24 cellular contexts compared by ENCODE assay signal in genomic region chr2:215262303-215262702, GRCh38. TPM values are rescaled to one million over a fixed set of nuclear protein-coding genes. Genes with fewer than 3 reads are reported as not detected.
DNase-seq lines count a peak whose midpoint lies in the region; ATAC-seq, FAIRE-seq and TF ChIP-seq lines count a peak whose summit lies in the region.
"Had no signal": no experiment of that assay in that cellular context is flagged by ENCODE, and none has a peak within 500 bp of the region (broad histone marks: within the 10 kb centered on the region; RNA-seq: fewer than 3 reads in every experiment).

No MANE protein-coding gene starts in this region.

- H2BK120ac ChIP-seq in IMR-90 (ENCODE audit: low read depth, low read length) = no peak overlapping the region

- H4K8ac ChIP-seq in IMR-90 (ENCODE audit: low read depth in 2 of 2, low read length in 2 of 2) = no peak overlapping the region

- FAIRE-seq in A549 (lab: Jason Lieb, UNC) (no peak), K562 (lab: Jason Lieb, UNC) (no peak)
- FAIRE-seq: A204.1, GM12891 had no signal

- no peak for DNase-seq in A549 (ENCODE audit: low read depth in 1 of 2, low spot score in 1 of 2)
- DNase-seq in IMR-90 = no peak
- DNase-seq in K562 (ENCODE audit: extremely low read depth in 1 of 4, low spot score in 3 of 4) = no peak
- DNase-seq in WERI-Rb-1 = no peak
- DNase-seq in GM10248 (ENCODE audit: extremely low spot score) = no peak
- DNase-seq: 8988T; AML-193; CD4-positive, alpha-beta memory T cell; CD4-positive, CD25-positive, alpha-beta regulatory T cell; CD8-positive, alpha-beta memory T cell; COR-L47; DMS 273 treated with DMSO at 0.1 percent for 48 hours; DMS153; DMS53; DMS79; DND-41; EL; GDM1 had no signal

- H3K18ac ChIP-seq in IMR-90 (ENCODE audit: low read depth, low read length) = no peak overlapping the region

- no peak overlapping the region for H2BK5ac ChIP-seq in IMR-90 (ENCODE audit: low read depth, low read length, poor library complexity, severe bottlenecking)

- no peak overlapping the region for H3K14ac ChIP-seq in IMR-90 (replicated peaks; ENCODE audit: low read depth, low read length)

- H3K27ac ChIP-seq in A549 (no peak overlapping the region), IMR-90 (ENCODE audit: insufficient read depth, low read length) (no peak overlapping the region), K562 (ENCODE audit: extremely low read depth, low read depth, low read length) (no peak overlapping the region), parathyroid adenoma (no peak overlapping the region), WERI-Rb-1 (no peak overlapping the region)
- H3K27ac ChIP-seq: BLaER1 treated with 17β-estradiol and CSF1 and Interleukin-3, amounts not matched to agents 10 nM and 100 nM; C4-2B had no signal

- intact Hi-C loops in IMR-90 (cut with micrococcal nuclease) (no loop called here), K562 (cut with micrococcal nuclease) (loop anchor here (10.0 kb wide), 1 partner anchor 258 kb away; no protein-coding TSS in a partner anchor)

- TF ChIP-seq EP300 in A549 (IDR thresholded peaks at IDR 0.05) (no peak), K562 (IDR thresholded peaks at IDR 0.05; ENCODE audit: low read length) (no peak)

- POLR2A ChIA-PET in A549 (lab: Yijun Ruan, JAX) (no interaction called here), IMR-90 (lab: Charles Lee; ENCODE audit: unreplicated experiment) (no interaction called here), K562 (lab: Yijun Ruan, JAX) (no interaction called here), GM10248 (lab: Yijun Ruan, JAX) (no interaction called here)

- H3K27me3 ChIP-seq in IMR-90 (ENCODE audit: control insufficient read depth, insufficient read depth, low read length) (no peaks in the 10 kb centered on the region), K562 (ENCODE audit: control insufficient read depth in 2 of 2, insufficient read depth in 2 of 2, low read length in 2 of 2) (no peaks in the 10 kb centered on the region), parathyroid adenoma (ENCODE audit: control insufficient read depth, insufficient read depth, low read length) (no peaks in the 10 kb centered on the region), WERI-Rb-1 (ENCODE audit: insufficient read depth, low read depth, severe bottlenecking) (no peaks in the 10 kb centered on the region)
- H3K27me3 ChIP-seq: BLaER1 treated with 17β-estradiol and CSF1 and Interleukin-3, amounts not matched to agents 10 nM and 100 nM had no signal

- no peak overlapping the region for H4K5ac ChIP-seq in IMR-90 (ENCODE audit: low read depth, low read length)

- H3K9ac ChIP-seq in IMR-90 (ENCODE audit: low read depth, low read length) (no peak overlapping the region), K562 (ENCODE audit: insufficient read depth in 1 of 2, low read depth in 2 of 2, low read length in 2 of 2) (no peak overlapping the region), parathyroid adenoma (no peak overlapping the region)
- H3K9ac ChIP-seq: BLaER1 treated with 17β-estradiol and CSF1 and Interleukin-3, amounts not matched to agents 10 nM and 100 nM had no signal

- WGBS in A549 (ENCODE audit: missing lambda C conversion rate) = 89% methylated on average over 1 of the region's 1 CpG
- WGBS in IMR-90 (ENCODE audit: extremely low coverage in 2 of 2, insufficient read length in 1 of 2), 2 experiments = no CpG with 5 or more reads among the region's 1 CpG
- 100% methylated on average over 1 of the region's 1 CpG for WGBS in K562 (ENCODE audit: insufficient coverage, low coverage, missing lambda C conversion rate)

- no peaks in the 10 kb centered on the region for H3K9me1 ChIP-seq in IMR-90 (ENCODE audit: insufficient read depth, low read length)
- H3K9me1 ChIP-seq in K562 (ENCODE audit: control insufficient read depth, insufficient read depth, low read length) = no peaks in the 10 kb centered on the region

- H3K79me1 ChIP-seq in IMR-90 (ENCODE audit: low read depth in 1 of 2, low read length in 2 of 2) = no peaks in the 10 kb centered on the region

- in situ Hi-C loops in IMR-90 (cut with MboI; ENCODE audit: low sequenced_read_pairs) = no loop called here
- in situ Hi-C loops in K562 (cut with MboI) = no loop called here

- CTCF ChIA-PET in A549 (lab: Yijun Ruan, JAX) = no interaction called here
- CTCF ChIA-PET in IMR-90 (lab: Yijun Ruan, JAX) = interaction anchor here (0.6 kb wide), 1 partner anchor 725 kb away, joined by 3 read pairs; no protein-coding TSS in a partner anchor
- CTCF ChIA-PET in K562 (lab: Yijun Ruan, JAX; ENCODE audit: low intra/inter-chr PET ratio) = no interaction called here
- CTCF ChIA-PET in GM10248 (lab: Yijun Ruan, JAX) = no interaction called here

- H3K79me2 ChIP-seq in K562 (ENCODE audit: control insufficient read depth, insufficient read depth, low read length) (no peaks in the 10 kb centered on the region), parathyroid adenoma (no peaks in the 10 kb centered on the region)

- no peaks in the 10 kb centered on the region for H3K9me3 ChIP-seq in A549
- H3K9me3 ChIP-seq in IMR-90 (ENCODE audit: control insufficient read depth, insufficient read depth, low read length) = no peaks in the 10 kb centered on the region
- no peaks in the 10 kb centered on the region for H3K9me3 ChIP-seq in K562 (replicated peaks; ENCODE audit: control insufficient read depth, insufficient read depth, low read depth, low read length)
- no peaks in the 10 kb centered on the region for H3K9me3 ChIP-seq in parathyroid adenoma (ENCODE audit: control insufficient read depth, low read length)
- H3K9me3 ChIP-seq in WERI-Rb-1 (ENCODE audit: severe bottlenecking) = no peaks in the 10 kb centered on the region
- H3K9me3 ChIP-seq: BLaER1 treated with 17β-estradiol and CSF1 and Interleukin-3, amounts not matched to agents 10 nM and 100 nM had no signal

- H3K4me1 ChIP-seq in A549 = no peaks in the 10 kb centered on the region
- no peaks in the 10 kb centered on the region for H3K4me1 ChIP-seq in IMR-90 (ENCODE audit: control insufficient read depth, insufficient read depth, low read length)
- H3K4me1 ChIP-seq in K562 (replicated peaks in 1 of 2; ENCODE audit: control insufficient read depth in 2 of 2, insufficient read depth in 2 of 2, low read length in 2 of 2) = no peaks in the 10 kb centered on the region; a peak in 2 of 5 replicates
- H3K4me1 ChIP-seq in parathyroid adenoma = no peaks in the 10 kb centered on the region
- H3K4me1 ChIP-seq: BLaER1 treated with 17β-estradiol and CSF1 and Interleukin-3, amounts not matched to agents 10 nM and 100 nM had no signal

- no peak for TF ChIP-seq RAD21 in A549 (conservative IDR thresholded peaks at IDR 0.05 in 1 of 2, IDR thresholded peaks at IDR 0.05 in 1 of 2)
- no peak for TF ChIP-seq RAD21 in IMR-90 (IDR thresholded peaks at IDR 0.05; ENCODE audit: low read length)
- TF ChIP-seq RAD21 in K562 (CRISPR knock-in tag; conservative IDR thresholded peaks at IDR 0.05 in 1 of 2, IDR thresholded peaks at IDR 0.05 in 1 of 2) = no peak

- H3K56ac ChIP-seq in IMR-90 (ENCODE audit: extremely low read depth, insufficient read depth, low read length) = no peak overlapping the region

- H3K4me2 ChIP-seq in A549 = no peak overlapping the region
- no peak overlapping the region for H3K4me2 ChIP-seq in IMR-90 (ENCODE audit: low read depth, low read length)
- H3K4me2 ChIP-seq in K562 (ENCODE audit: insufficient read depth, low read length) = no peak overlapping the region
- no peak overlapping the region for H3K4me2 ChIP-seq in parathyroid adenoma (ENCODE audit: low read length)
- H3K4me2 ChIP-seq: BLaER1 treated with 17β-estradiol and CSF1 and Interleukin-3, amounts not matched to agents 10 nM and 100 nM had no signal

- no peak overlapping the region for H3K4ac ChIP-seq in IMR-90 (ENCODE audit: low read depth, low read length)

- dilution Hi-C loops in IMR-90 (cut with HindIII; ENCODE audit: low sequenced_read_pairs, unreplicated experiment) = no loop called here

- H2BK20ac ChIP-seq in IMR-90 (ENCODE audit: low read depth, low read length) = no peak overlapping the region

- H2AK9ac ChIP-seq in IMR-90 (replicated peaks; ENCODE audit: low read depth, low read length, poor library complexity) = no peak overlapping the region

- H3K4me3 ChIP-seq in A549 (no peak overlapping the region), IMR-90 (ENCODE audit: insufficient read depth, low read depth, low read length) (no peak overlapping the region), K562 (no peak overlapping the region), parathyroid adenoma (ENCODE audit: low read depth, low read length) (no peak overlapping the region), WERI-Rb-1 (ENCODE audit: low read depth, low read length) (no peak overlapping the region)
- H3K4me3 ChIP-seq: BLaER1 treated with 17β-estradiol and CSF1 and Interleukin-3, amounts not matched to agents 10 nM and 100 nM had no signal

- H2AFZ ChIP-seq in IMR-90 (replicated peaks; ENCODE audit: low read length, poor library complexity) (no peak overlapping the region), K562 (ENCODE audit: low read depth, low read length) (peak overlapping the region; percentile 79; the same call in 1 of the 2 replicates), parathyroid adenoma (peak overlapping the region; percentile 10)

- no TSS peak for BruUV-seq in IMR-90 (replicated peaks; lab: Mats Ljungman, UMichigan)
- no TSS peak for BruUV-seq in K562 (replicated peaks; lab: Mats Ljungman, UMichigan)

- TF ChIP-seq CTCF in A549 (IDR thresholded peaks at IDR 0.05) (no peak), IMR-90 (conservative IDR thresholded peaks at IDR 0.05; ENCODE audit: low read depth, low read length) (no peak), K562 (IDR thresholded peaks at IDR 0.05 in 2 of 3, conservative IDR thresholded peaks at IDR 0.05 in 1 of 3; ENCODE audit: insufficient read depth in 2 of 3, low read depth in 1 of 3, low read length in 3 of 3) (no peak), parathyroid adenoma (IDR thresholded peaks at IDR 0.05) (no peak), WERI-Rb-1 (IDR thresholded peaks at IDR 0.05; ENCODE audit: low read depth, low read length) (no peak), GM10248 (IDR thresholded peaks at IDR 0.05; ENCODE audit: control extremely low read depth, extremely low read depth, low read depth, missing control alignments) (no peak)

- ATAC-seq in A549 (no peak), IMR-90 (ENCODE audit: low read depth) (no peak), K562 (no peak), GM21786 (IDR thresholded peaks at IDR 0.05; ENCODE audit: unreplicated experiment) (no peak)

- no peak for TF ChIP-seq POLR2A in A549 (IDR thresholded peaks at IDR 0.05; ENCODE audit: low read length)
- no peak for TF ChIP-seq POLR2A in IMR-90 (IDR thresholded peaks at IDR 0.05; ENCODE audit: low read depth, low read length)
- no peak for TF ChIP-seq POLR2A in K562 (conservative IDR thresholded peaks at IDR 0.05)

- H2AK5ac ChIP-seq in IMR-90 (ENCODE audit: low read depth, low read length) = no peak overlapping the region

- no peak overlapping the region for H4K91ac ChIP-seq in IMR-90 (ENCODE audit: insufficient read depth, low read depth, low read length)

- H3K36me3 ChIP-seq in IMR-90 (ENCODE audit: control insufficient read depth, insufficient read depth, low read length) (no peaks in the 10 kb centered on the region), K562 (ENCODE audit: control insufficient read depth, insufficient read depth, low read length) (no peaks in the 10 kb centered on the region), parathyroid adenoma (ENCODE audit: control insufficient read depth, insufficient read depth, low read length) (no peaks in the 10 kb centered on the region), WERI-Rb-1 (no peaks in the 10 kb centered on the region)
- H3K36me3 ChIP-seq: BLaER1 treated with 17β-estradiol and CSF1 and Interleukin-3, amounts not matched to agents 10 nM and 100 nM had no signal

- H3K23ac ChIP-seq in IMR-90 (ENCODE audit: low read depth, low read length) = no peak overlapping the region

- no peak overlapping the region for H2BK15ac ChIP-seq in IMR-90 (ENCODE audit: low read depth, low read length)

- H4K20me1 ChIP-seq in IMR-90 (ENCODE audit: insufficient read depth, low read length) (no peaks in the 10 kb centered on the region), K562 (replicated peaks; ENCODE audit: control insufficient read depth, insufficient read depth, low read length) (no peaks in the 10 kb centered on the region)
- H4K20me1 ChIP-seq: BLaER1 treated with 17β-estradiol and CSF1 and Interleukin-3, amounts not matched to agents 10 nM and 100 nM had no signal

RNA-seq across cellular contexts. Expression of gene ATIC, which starts 49.6 kb away (rescaled TPM):
- polyA plus RNA-seq in A549 (2011; rRNA removed) = 328 and 353 TPM in 2 replicates
- 165 and 183 TPM in 2 replicates for polyA plus RNA-seq in A549 (2012; cell fraction: cytosol; rRNA removed)
- 109 and 174 TPM in 2 replicates for polyA plus RNA-seq in A549 (2012; cell fraction: nucleus; rRNA removed)
- 294 to 325 TPM (median 298 TPM) in 3 replicates for polyA plus RNA-seq in A549 (2017; fragmentation: RNase III; extraction: RNeasy Plus Mini Kit Qiagen cat#74134 plus additional on column Dnase treatment)
- polyA minus RNA-seq in A549 (2011; rRNA and poly(A)+ RNA removed) = 313 and 331 TPM in 2 replicates
- total RNA-seq in IMR-90 (2012; rRNA removed) = 29.4 and 30.5 TPM in 2 replicates
- 96.8 and 101 TPM in 2 replicates for polyA plus RNA-seq in IMR-90 (2012; rRNA removed)
- polyA plus RNA-seq in IMR-90 (2012; cell fraction: cytosol; rRNA removed) = 29.6 and 76.9 TPM in 2 replicates
- polyA plus RNA-seq in IMR-90 (2012; cell fraction: nucleus; rRNA removed; ENCODE audit: low replicate concordance) = 20.5 and 94.2 TPM in 2 replicates
- 153 and 264 TPM in 2 replicates for total RNA-seq in K562 (2011; cell fraction: chromatin; rRNA removed; ENCODE audit: low replicate concordance)
- total RNA-seq in K562 (2011; cell fraction: nucleolus; rRNA removed) = 74.7 and 102 TPM in 2 replicates
- 123 and 141 TPM in 2 replicates for total RNA-seq in K562 (2011; cell fraction: nucleoplasm; rRNA removed)
- total RNA-seq in K562 (2014; rRNA removed) = 61.6 and 71.6 TPM in 2 replicates
- 54.2 and 58.4 TPM in 2 replicates for total RNA-seq in K562 (2014; rRNA removed; fragmentation: Illumina TruSeq; extraction: Trizol)
- 45.6 and 53.5 TPM in 2 replicates for total RNA-seq in K562 (2015; rRNA removed; fragmentation: Illumina TruSeq; extraction: Trizol)
- 305 and 308 TPM in 2 replicates for total RNA-seq in K562 (2021)
- 131 and 134 TPM in 2 replicates for polyA plus RNA-seq in K562 (2011; rRNA removed)
- polyA plus RNA-seq in K562 (2011; cell fraction: cytosol; rRNA removed) = 79.2 and 99.4 TPM in 2 replicates
- polyA plus RNA-seq in K562 (2011; cell fraction: nucleus; rRNA removed) = 112 and 126 TPM in 2 replicates
- 257 and 409 TPM in 2 replicates for polyA plus RNA-seq in K562 (2012)
- polyA plus RNA-seq in K562 (2014; fragmentation: Illumina TruSeq; extraction: Trizol) = 384 and 426 TPM in 2 replicates
- 100 to 1,000 TPM; 304 to 480 TPM for polyA plus RNA-seq in K562 (2014; fragmentation: Nextera tagmentation; extraction: Ambion mirVana)
- polyA plus RNA-seq in K562 (2014; rRNA removed) = 178 and 212 TPM in 2 replicates
- polyA minus RNA-seq in K562 (2011; rRNA and poly(A)+ RNA removed) = 285 and 362 TPM in 2 replicates
- 147 and 208 TPM in 2 replicates for polyA minus RNA-seq in K562 (2011; cell fraction: cytosol; rRNA and poly(A)+ RNA removed)
- 47.4 and 65.0 TPM in 2 replicates for polyA minus RNA-seq in K562 (2011; cell fraction: nucleus; rRNA and poly(A)+ RNA removed)

Comparison
In these comparisons a context has a peak if more than half of its experiments do, and no peak if none do; other contexts are left out.
1. Of the 35 proteins assayed by ChIP-seq in both K562 and A549: peak only in K562: none; only in A549: MAFK; in both: none; in neither: 34.